ENCODE assay signal across 8 cellular contexts in genomic region chr10:102300289-102300843, GRCh38. TPM values are rescaled to one million over a fixed set of nuclear protein-coding genes. Genes with fewer than 3 reads are reported as not detected.
A peak's percentile ranks its signal among the peaks of the same experiment; 100 is the strongest.
DNase-seq lines count a peak whose midpoint lies in the region; TF ChIP-seq lines count a peak whose summit lies in the region.

No MANE protein-coding gene starts in this region.

- peaks cover 9% of the 10 kb centered on the region for H3K36me3 Mint-ChIP-seq in T-helper 2 cell treated with Interferon-gamma antibody and Interleukin-4, amounts not matched to agents 5 μg/mL and 100 μg/mL, for 36 hours (ENCODE audit: low read depth)
- peaks cover 2% of the 10 kb centered on the region for H3K36me3 Mint-ChIP-seq in activated CD4-positive, alpha-beta memory T cell treated with anti-CD3 and anti-CD28 coated beads for 36 hours

- TF ChIP-seq POLR2A in spleen (IDR thresholded peaks at IDR 0.05): no peak

- CTCF ChIA-PET in activated CD4-positive, alpha-beta memory T cell treated with anti-CD3 and anti-CD28 coated beads for 36 hours (lab: Charles Lee): interaction anchor here (0.9 to 6.2 kb wide), 5 partner anchors 9 to 69 kb away, joined by 3 to 40 read pairs (median 4); no protein-coding TSS in a partner anchor

- no peak for DNase-seq in T-helper 2 cell treated with Interferon-gamma antibody and Interleukin-4, amounts not matched to agents 5 μg/mL and 100 μg/mL, for 36 hours (ENCODE audit: low spot score)
- DNase-seq in T-helper 2 cell: no peak
- no peak for DNase-seq in activated CD4-positive, alpha-beta memory T cell treated with anti-CD3 and anti-CD28 coated beads for 36 hours
- DNase-seq in glomerular visceral epithelial cell (ENCODE audit: extremely low spot score): peak; percentile 84
- no peak for DNase-seq in spleen
- DNase-seq in NCI-H187 (lab: John Stamatoyannopoulos, UW): no peak
- no peak for DNase-seq in mesenteric fat pad (ENCODE audit: low spot score)
- no peak for DNase-seq in NCI-H446 (lab: John Stamatoyannopoulos, UW)

- intact Hi-C loops in activated CD4-positive, alpha-beta memory T cell treated with anti-CD3 and anti-CD28 coated beads for 36 hours (cut with micrococcal nuclease): loop anchor here (1.0 to 2.0 kb wide), 3 partner anchors 17 to 41 kb away; no protein-coding TSS in a partner anchor
- intact Hi-C loops in spleen (cut with DNase I; ENCODE audit: low total_unique reads): no loop called here

- peak overlapping the region in 7 of 8 donors; percentile 3 to 55 (median 44) for H3K27ac ChIP-seq in spleen

- H3K4me3 Mint-ChIP-seq in T-helper 2 cell treated with Interferon-gamma antibody and Interleukin-4, amounts not matched to agents 5 μg/mL and 100 μg/mL, for 36 hours: no peak overlapping the region
- peak overlapping the region; percentile 23 for H3K4me3 Mint-ChIP-seq in activated CD4-positive, alpha-beta memory T cell treated with anti-CD3 and anti-CD28 coated beads for 36 hours

- no peaks in the 10 kb centered on the region for H3K27me3 Mint-ChIP-seq in T-helper 2 cell treated with Interferon-gamma antibody and Interleukin-4, amounts not matched to agents 5 μg/mL and 100 μg/mL, for 36 hours (ENCODE audit: low read depth)
- no peaks in the 10 kb centered on the region for H3K27me3 Mint-ChIP-seq in activated CD4-positive, alpha-beta memory T cell treated with anti-CD3 and anti-CD28 coated beads for 36 hours

- POLR2A ChIA-PET in activated CD4-positive, alpha-beta memory T cell treated with anti-CD3 and anti-CD28 coated beads for 36 hours (lab: Charles Lee): interaction anchor here (1.0 to 1.4 kb wide), 5 partner anchors 14 to 41 kb away, joined by 3 to 7 read pairs (median 4); no protein-coding TSS in a partner anchor

- peak overlapping the region; percentile 32 for H3K27ac Mint-ChIP-seq in T-helper 2 cell treated with Interferon-gamma antibody and Interleukin-4, amounts not matched to agents 5 μg/mL and 100 μg/mL, for 36 hours
- H3K27ac Mint-ChIP-seq in activated CD4-positive, alpha-beta memory T cell treated with anti-CD3 and anti-CD28 coated beads for 36 hours: peak overlapping the region; percentile 86

- 44 to 65% (median 55%) methylated on average over 4 of the region's 4 CpGs for WGBS in spleen, 5 donors

- H3K4me1 ChIP-seq in spleen: peaks cover 3 to 18% (median 9%) of the 10 kb centered on the region in 6 donors

- no peaks in the 10 kb centered on the region for H3K27me3 ChIP-seq in spleen (replicated peaks in 1 of 7)

- no peaks in the 10 kb centered on the region for H3K9me3 ChIP-seq in spleen

- peaks cover 15% of the 10 kb centered on the region for H3K4me1 Mint-ChIP-seq in T-helper 2 cell treated with Interferon-gamma antibody and Interleukin-4, amounts not matched to agents 5 μg/mL and 100 μg/mL, for 36 hours (ENCODE audit: low read depth)
- H3K4me1 Mint-ChIP-seq in activated CD4-positive, alpha-beta memory T cell treated with anti-CD3 and anti-CD28 coated beads for 36 hours (ENCODE audit: low read depth): peaks cover 32% of the 10 kb centered on the region

- no peak for TF ChIP-seq CTCF in spleen (IDR thresholded peaks at IDR 0.05 in 8 of 11, conservative IDR thresholded peaks at IDR 0.05 in 3 of 11)

- no peak overlapping the region for H3K4me3 ChIP-seq in spleen

- H3K9me3 Mint-ChIP-seq in T-helper 2 cell treated with Interferon-gamma antibody and Interleukin-4, amounts not matched to agents 5 μg/mL and 100 μg/mL, for 36 hours: no peaks in the 10 kb centered on the region
- H3K9me3 Mint-ChIP-seq in activated CD4-positive, alpha-beta memory T cell treated with anti-CD3 and anti-CD28 coated beads for 36 hours: no peaks in the 10 kb centered on the region

- peaks cover 0 to 3% (median 0%) of the 10 kb centered on the region in 6 donors for H3K36me3 ChIP-seq in spleen

RNA-seq across cellular contexts. Expression of gene GBF1, which starts 55.0 kb away (rescaled TPM):
- total RNA-seq in activated CD4-positive, alpha-beta memory T cell treated with anti-CD3 and anti-CD28 coated beads for 36 hours: 10 to 100 TPM; 42.2 to 44.0 TPM
- 10 to 100 TPM; 36.4 to 42.1 (median 41.3) TPM for total RNA-seq in spleen
- polyA plus RNA-seq in spleen: 10 to 100 TPM in 1 of 3 donors, 1 to 10 TPM in 2; 5.8 to 11.5 (median 7.3) TPM
- total RNA-seq in mesenteric fat pad: 34.9 TPM

RNA-seq across cellular contexts. Expression of gene PITX3, which starts 59.1 kb away (rescaled TPM):
- total RNA-seq in activated CD4-positive, alpha-beta memory T cell treated with anti-CD3 and anti-CD28 coated beads for 36 hours: 1 to 10 TPM; 1.1 to 1.4 TPM
- total RNA-seq in spleen (not detected), mesenteric fat pad (not detected)
- not detected for polyA plus RNA-seq in spleen
